In the genomic region with DNA sequence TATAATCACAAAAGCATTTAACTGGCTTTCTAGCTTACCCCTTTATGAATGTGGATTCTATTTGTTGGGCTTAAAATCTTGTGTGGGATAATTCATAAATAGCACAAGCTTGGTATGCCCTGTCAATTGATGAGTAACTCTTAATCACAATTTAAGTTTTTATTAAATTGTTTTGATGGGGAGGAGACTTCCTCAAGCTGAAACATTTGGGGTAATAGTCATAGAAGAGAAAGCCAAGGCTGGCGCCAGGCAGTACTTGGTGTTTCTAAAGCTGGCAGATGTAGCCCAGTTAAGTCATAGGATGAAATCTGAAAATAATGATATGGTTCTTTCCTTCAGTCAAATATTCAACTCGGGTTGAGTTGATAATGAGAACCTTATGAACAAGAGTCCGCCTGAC, we compare ENCODE assay signal across 19 cellular contexts.
DNase-seq lines count a peak whose midpoint lies in the region; ATAC-seq and TF ChIP-seq lines count a peak whose summit lies in the region.
"Had no signal": no experiment of that assay in that cellular context is flagged by ENCODE, and none has a peak within 500 bp of the region (broad histone marks: within the 10 kb centered on the region; RNA-seq: fewer than 3 reads in every experiment).

No MANE protein-coding gene starts in this region.

- H3F3A ChIP-seq in SK-N-SH (replicated peaks; ENCODE audit: insufficient read depth) = peaks cover 43% of the 10 kb centered on the region

- peak; percentile 45 for DNase-seq in A172 (ENCODE audit: low spot score)
- DNase-seq in GM04503 (ENCODE audit: low read depth) = peak; percentile 96
- DNase-seq in SK-N-SH = no peak
- DNase-seq in fibroblast of lung (ENCODE audit: low read depth in 2 of 2) = peak; percentile 51 to 94
- no peak for DNase-seq in C1 segment of cervical spinal cord (lab: John Stamatoyannopoulos, UW)
- DNase-seq in KG1 (lab: John Stamatoyannopoulos, UW) = no peak
- DNase-seq: 8988T; activated CD8-positive, alpha-beta T cell treated with anti-CD3 and anti-CD28 coated beads, Interleukin-2, amount 10 ng/mL, durations not matched to agents 7 days and 5 days; Caco-2; colonic mucosa; NCI-H1048; NCI-H82; nephron progenitor cell; psoas muscle; stimulated activated naive CD8-positive, alpha-beta T cell treated with anti-CD3 and anti-CD28 coated beads, Interleukin-15, Interleukin-2, amounts not matched to agents 100 U/mL and 50 U/mL, for 24 hours had no signal

- TF ChIP-seq CTCF in SK-N-SH (IDR thresholded peaks at IDR 0.05) (no peak), fibroblast of lung (conservative IDR thresholded peaks at IDR 0.05 in 1 of 2, IDR thresholded peaks at IDR 0.05 in 1 of 2; ENCODE audit: low read depth in 1 of 2, low read length in 2 of 2) (no peak)

- 23% methylated on average over 3 of the region's 3 CpGs for WGBS in SK-N-SH (ENCODE audit: low lambda C conversion rate)

- H2AFZ ChIP-seq in SK-N-SH (ENCODE audit: low read depth) = no peak overlapping the region
- H2AFZ ChIP-seq in fibroblast of lung (ENCODE audit: low read length) = no peak overlapping the region

- peaks cover 4 to 14% of the 10 kb centered on the region in 2 experiments; a peak in 2 of 4 replicates for H3K4me1 ChIP-seq in SK-N-SH (ENCODE audit: control insufficient read depth in 1 of 2, insufficient read depth in 2 of 2, low read depth in 1 of 2, low read length in 1 of 2)
- H3K4me1 ChIP-seq in fibroblast of lung (ENCODE audit: control insufficient read depth, extremely low read depth, insufficient read depth, low read length) = peaks cover 6% of the 10 kb centered on the region
- H3K4me1 ChIP-seq: Caco-2, colonic mucosa, psoas muscle had no signal

- no peak for ATAC-seq in GM21619 (IDR thresholded peaks at IDR 0.05; ENCODE audit: unreplicated experiment)
- no peak for ATAC-seq in HG02870 (IDR thresholded peaks at IDR 0.05; ENCODE audit: unreplicated experiment)
- ATAC-seq: activated CD8-positive, alpha-beta T cell treated with anti-CD3 and anti-CD28 coated beads, Interleukin-2, amount 10 ng/mL, durations not matched to agents 7 days and 5 days; Panc1; psoas muscle; stimulated activated naive CD8-positive, alpha-beta T cell treated with anti-CD3 and anti-CD28 coated beads, Interleukin-15, Interleukin-2, amounts not matched to agents 100 U/mL and 50 U/mL, for 24 hours had no signal

- no peak for TF ChIP-seq RAD21 in SK-N-SH (IDR thresholded peaks at IDR 0.05; ENCODE audit: low read length)

- peak overlapping the region; percentile 29; the same call in 1 of the 2 replicates for H3K9ac ChIP-seq in SK-N-SH
- H3K9ac ChIP-seq in fibroblast of lung (ENCODE audit: insufficient read depth, low read length) = no peak overlapping the region

- H4K20me1 ChIP-seq in SK-N-SH (ENCODE audit: insufficient read depth) (no peaks in the 10 kb centered on the region), fibroblast of lung (ENCODE audit: control insufficient read depth, extremely low read depth, insufficient read depth, low read length) (no peaks in the 10 kb centered on the region)

- no peaks in the 10 kb centered on the region for H3K27me3 ChIP-seq in SK-N-SH (ENCODE audit: insufficient read depth)
- no peaks in the 10 kb centered on the region for H3K27me3 ChIP-seq in fibroblast of lung (ENCODE audit: control insufficient read depth, insufficient read depth, low read length)
- H3K27me3 ChIP-seq: colonic mucosa had no signal

- peak; percentile 44 to 99; a peak in 2 of 4 replicates for TF ChIP-seq EP300 in SK-N-SH (IDR thresholded peaks at IDR 0.05; ENCODE audit: borderline replicate concordance in 1 of 2, low read depth in 1 of 2, low read length in 1 of 2)

- peaks cover 20 to 36% of the 10 kb centered on the region in 2 experiments for H3K36me3 ChIP-seq in SK-N-SH (replicated peaks in 1 of 2; ENCODE audit: control insufficient read depth in 1 of 2, insufficient read depth in 2 of 2, low read length in 1 of 2)
- H3K36me3 ChIP-seq in fibroblast of lung (ENCODE audit: control insufficient read depth, insufficient read depth, low read length) = no peaks in the 10 kb centered on the region
- H3K36me3 ChIP-seq: colonic mucosa had no signal

- no peaks in the 10 kb centered on the region for H3K9me2 ChIP-seq in SK-N-SH

- H3K79me2 ChIP-seq in SK-N-SH (ENCODE audit: insufficient read depth) = peaks cover 80% of the 10 kb centered on the region
- H3K79me2 ChIP-seq in fibroblast of lung (ENCODE audit: control insufficient read depth, insufficient read depth, low read length) = peaks cover 2% of the 10 kb centered on the region

- H3K4me2 ChIP-seq in SK-N-SH (peak overlapping the region; percentile 44; the same call in 1 of the 2 replicates), fibroblast of lung (ENCODE audit: extremely low read depth, insufficient read depth, low read length) (no peak overlapping the region)

- POLR2A ChIA-PET in SK-N-SH (lab: Yijun Ruan, JAX) = interaction anchor here (0.6 kb wide), 1 partner anchor 99 kb away, joined by 3 read pairs; no protein-coding TSS in a partner anchor

- CTCF ChIA-PET in SK-N-SH (lab: Yijun Ruan, JAX) = interaction anchor here (0.9 kb wide), 1 partner anchor 128 kb away, joined by 3 read pairs; no protein-coding TSS in a partner anchor

- H3K4me3 ChIP-seq in SK-N-SH (ENCODE audit: low read depth in 2 of 2, low read length in 1 of 2) = no peak overlapping the region
- no peak overlapping the region for H3K4me3 ChIP-seq in fibroblast of lung (replicated peaks in 1 of 4; ENCODE audit: control extremely low read depth in 1 of 4, insufficient read depth in 1 of 4, low read depth in 3 of 4, low read length in 4 of 4)
- H3K4me3 ChIP-seq: colonic mucosa, psoas muscle had no signal

- no peaks in the 10 kb centered on the region for H3K9me3 ChIP-seq in SK-N-SH
- no peaks in the 10 kb centered on the region for H3K9me3 ChIP-seq in fibroblast of lung (ENCODE audit: control insufficient read depth, insufficient read depth, low read depth, low read length)
- H3K9me3 ChIP-seq: Caco-2, colonic mucosa, psoas muscle had no signal

- H3K27ac ChIP-seq in SK-N-SH (ENCODE audit: low read depth in 2 of 2, low read length in 1 of 2) (peak overlapping the region; percentile 71 to 93; a peak in 3 of 4 replicates), fibroblast of lung (ENCODE audit: insufficient read depth, low read length) (no peak overlapping the region)
- H3K27ac ChIP-seq: colonic mucosa, psoas muscle, VCaP had no signal

TF ChIP-seq in SK-N-SH, 30 proteins besides CTCF, POLR2A, EP300 and RAD21 (continues in another document):
- TF ChIP-seq GATA2 (CRISPR knock-in tag; IDR thresholded peaks at IDR 0.05) (no peak), GABPA (IDR thresholded peaks at IDR 0.05; ENCODE audit: low read depth) (0 out of 2 replicates have a peak, but pooled peaks have one; percentile 13), JUND (IDR thresholded peaks at IDR 0.05) (peak; percentile 94), NFIC (IDR thresholded peaks at IDR 0.05; ENCODE audit: borderline replicate concordance) (peak; percentile 92), MAX (IDR thresholded peaks at IDR 0.05; ENCODE audit: low read depth) (peak; percentile 33; the same call in 1 of the 2 replicates), ZBTB33 (IDR thresholded peaks at IDR 0.05; ENCODE audit: borderline replicate concordance, low read depth) (peak; percentile 60; the same call in 1 of the 2 replicates), FOXM1 (IDR thresholded peaks at IDR 0.05; ENCODE audit: low read depth) (peak; percentile 92), ELF1 (IDR thresholded peaks at IDR 0.05) (no peak), IRF3 (IDR thresholded peaks at IDR 0.05; ENCODE audit: low read depth, low read length) (no peak)
- TF ChIP-seq, protein P1, sequence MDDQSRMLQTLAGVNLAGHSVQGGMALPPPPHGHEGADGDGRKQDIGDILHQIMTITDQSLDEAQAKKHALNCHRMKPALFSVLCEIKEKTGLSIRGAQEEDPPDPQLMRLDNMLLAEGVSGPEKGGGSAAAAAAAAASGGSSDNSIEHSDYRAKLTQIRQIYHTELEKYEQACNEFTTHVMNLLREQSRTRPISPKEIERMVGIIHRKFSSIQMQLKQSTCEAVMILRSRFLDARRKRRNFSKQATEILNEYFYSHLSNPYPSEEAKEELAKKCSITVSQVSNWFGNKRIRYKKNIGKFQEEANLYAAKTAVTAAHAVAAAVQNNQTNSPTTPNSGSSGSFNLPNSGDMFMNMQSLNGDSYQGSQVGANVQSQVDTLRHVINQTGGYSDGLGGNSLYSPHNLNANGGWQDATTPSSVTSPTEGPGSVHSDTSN (IDR thresholded peaks at IDR 0.05) = peak; percentile 91

Comparison
In these comparisons a context has a peak if more than half of its experiments do, and no peak if none do; other contexts are left out.
1. DNase-seq: peak in A172 (single experiment), GM04503 (single experiment) and fibroblast of lung (2 of 2); none in SK-N-SH (single experiment), C1 segment of cervical spinal cord (0 of 14) and KG1 (single experiment).